ENCODE assay signal across 8 cellular contexts in genomic region chr2:75608684-75609333, GRCh38. TPM values are rescaled to one million over a fixed set of nuclear protein-coding genes. Genes with fewer than 3 reads are reported as not detected.
DNase-seq lines count a peak whose midpoint lies in the region; ATAC-seq and TF ChIP-seq lines count a peak whose summit lies in the region.

No MANE protein-coding gene starts in this region.

- DNase-seq in BJ (ENCODE audit: low read depth): no peak
- peak; percentile 19 for DNase-seq in NCI-H446 treated with DMSO at 0.1 percent for 48 hours (lab: John Stamatoyannopoulos, UW)
- peak; percentile 50 for DNase-seq in activated CD8-positive, alpha-beta memory T cell treated with anti-CD3 and anti-CD28 coated beads, Interleukin-2, amount 10 ng/mL, durations not matched to agents 7 days and 5 days
- DNase-seq in epithelial cell of proximal tubule (ENCODE audit: low read depth): no peak
- peak; percentile 50 for DNase-seq in myocyte (ENCODE audit: low read depth)
- peak; percentile 5 to 49 (median 32) for DNase-seq in stimulated activated naive CD4-positive, alpha-beta T cell (lab: John Stamatoyannopoulos, UW)

- no peaks in the 10 kb centered on the region for H3K36me3 Mint-ChIP-seq in activated CD8-positive, alpha-beta memory T cell treated with anti-CD3 and anti-CD28 coated beads, Interleukin-2, amount 10 ng/mL, durations not matched to agents 7 days and 5 days

- peaks cover 1% of the 10 kb centered on the region for H3K27me3 ChIP-seq in BJ (ENCODE audit: control insufficient read depth, insufficient read depth, low read length)

- no peaks in the 10 kb centered on the region for H3K36me3 ChIP-seq in BJ (ENCODE audit: control insufficient read depth, insufficient read depth, low read length)

- H3K27me3 Mint-ChIP-seq in activated CD8-positive, alpha-beta memory T cell treated with anti-CD3 and anti-CD28 coated beads, Interleukin-2, amount 10 ng/mL, durations not matched to agents 7 days and 5 days: peaks cover 46% of the 10 kb centered on the region

- H3K9me3 Mint-ChIP-seq in activated CD8-positive, alpha-beta memory T cell treated with anti-CD3 and anti-CD28 coated beads, Interleukin-2, amount 10 ng/mL, durations not matched to agents 7 days and 5 days (ENCODE audit: low read depth): no peaks in the 10 kb centered on the region

- CTCF ChIA-PET in BJ (lab: Yijun Ruan, JAX): interaction anchor here (0.6 to 3.6 kb wide), 52 partner anchors 9 to 410 kb away, joined by 3 to 215 read pairs (median 4); partner anchors contain the start of genes EVA1A, MRPL19 and TACR1
- CTCF ChIA-PET in activated CD8-positive, alpha-beta memory T cell treated with anti-CD3 and anti-CD28 coated beads, Interleukin-2, amount 10 ng/mL, durations not matched to agents 7 days and 5 days (lab: Charles Lee): interaction anchor here (0.9 to 2.9 kb wide), 17 partner anchors 9 to 332 kb away, joined by 3 to 12 read pairs (median 4); partner anchors contain the start of gene EVA1A

- ATAC-seq in GM18867 (IDR thresholded peaks at IDR 0.05; ENCODE audit: unreplicated experiment): peak; percentile 88
- ATAC-seq in HG03103 (IDR thresholded peaks at IDR 0.05; ENCODE audit: low read depth, unreplicated experiment): peak; percentile 72
- peak; percentile 69 for ATAC-seq in activated CD8-positive, alpha-beta memory T cell treated with anti-CD3 and anti-CD28 coated beads, Interleukin-2, amount 10 ng/mL, durations not matched to agents 7 days and 5 days

- H3K4me3 Mint-ChIP-seq in activated CD8-positive, alpha-beta memory T cell treated with anti-CD3 and anti-CD28 coated beads, Interleukin-2, amount 10 ng/mL, durations not matched to agents 7 days and 5 days: no peak overlapping the region

- H3K27ac Mint-ChIP-seq in activated CD8-positive, alpha-beta memory T cell treated with anti-CD3 and anti-CD28 coated beads, Interleukin-2, amount 10 ng/mL, durations not matched to agents 7 days and 5 days: no peak overlapping the region

- no peak overlapping the region for H3K4me3 ChIP-seq in BJ (ENCODE audit: low read depth, low read length)
- peak overlapping the region; percentile 48 for H3K4me3 ChIP-seq in epithelial cell of proximal tubule (ENCODE audit: low read depth, low read length)

- peak; percentile 99 for TF ChIP-seq CTCF in BJ (IDR thresholded peaks at IDR 0.05; ENCODE audit: insufficient read depth, low read depth, low read length)
- peak; percentile 99 for TF ChIP-seq CTCF in epithelial cell of proximal tubule (conservative IDR thresholded peaks at IDR 0.05; ENCODE audit: low read depth, low read length)

- POLR2A ChIA-PET in BJ (lab: Charles Lee): no interaction called here

- H3K4me1 Mint-ChIP-seq in activated CD8-positive, alpha-beta memory T cell treated with anti-CD3 and anti-CD28 coated beads, Interleukin-2, amount 10 ng/mL, durations not matched to agents 7 days and 5 days: no peaks in the 10 kb centered on the region

RNA-seq across cellular contexts. Expression of gene MRPL19, which starts 37.8 kb away (rescaled TPM):
- polyA plus RNA-seq in BJ (2011; rRNA removed): 13.9 and 33.3 TPM in 2 replicates
- 7.5 and 9.1 TPM in 2 replicates for polyA minus RNA-seq in BJ (2011; rRNA and poly(A)+ RNA removed)
- 10 to 100 TPM; 38.2 to 50.4 TPM for total RNA-seq in activated CD8-positive, alpha-beta memory T cell treated with anti-CD3 and anti-CD28 coated beads, Interleukin-2, amount 10 ng/mL, durations not matched to agents 7 days and 5 days
- 43.9 and 66.1 TPM in 2 replicates for total RNA-seq in epithelial cell of proximal tubule
- 63.8 and 67.4 TPM in 2 replicates for total RNA-seq in myocyte
- polyA plus RNA-seq in myocyte (2012): 23.9 TPM

RNA-seq across cellular contexts. Expression of gene EVA1A, which starts 48.1 kb away (rescaled TPM):
- polyA plus RNA-seq in BJ (2011; rRNA removed): 30.2 and 41.0 TPM in 2 replicates
- 24.3 and 40.2 TPM in 2 replicates for polyA minus RNA-seq in BJ (2011; rRNA and poly(A)+ RNA removed)
- not detected for total RNA-seq in activated CD8-positive, alpha-beta memory T cell treated with anti-CD3 and anti-CD28 coated beads, Interleukin-2, amount 10 ng/mL, durations not matched to agents 7 days and 5 days
- total RNA-seq in epithelial cell of proximal tubule (53.7 and 67.0 TPM in 2 replicates), myocyte (3.2 and 4.4 TPM in 2 replicates)
- 18.2 TPM for polyA plus RNA-seq in myocyte (2012)

Comparison
In these comparisons a context has a peak if more than half of its experiments do, and no peak if none do; other contexts are left out.
1. DNase-seq: peak in NCI-H446 treated with DMSO at 0.1 percent for 48 hours (single experiment), activated CD8-positive, alpha-beta memory T cell treated with anti-CD3 and anti-CD28 coated beads, Interleukin-2, amount 10 ng/mL, durations not matched to agents 7 days and 5 days (single experiment), myocyte (single experiment) and stimulated activated naive CD4-positive, alpha-beta T cell (6 of 6); none in BJ (single experiment) and epithelial cell of proximal tubule (single experiment).
2. RNA of gene EVA1A, which starts 48.1 kb away (total RNA-seq): 53.7 to 67.0 TPM in epithelial cell of proximal tubule; 3.2 to 4.4 TPM in myocyte and not detected in activated CD8-positive, alpha-beta memory T cell treated with anti-CD3 and anti-CD28 coated beads, Interleukin-2, amount 10 ng/mL, durations not matched to agents 7 days and 5 days; every median in the first group is over 10 times any median in the second.
3. Peak in every context shown above with its lines, with median percentiles within 50 percentile points of each other: ATAC-seq.